Comparison of ENCODE assay signal across 8 cellular contexts in the genomic region with DNA sequence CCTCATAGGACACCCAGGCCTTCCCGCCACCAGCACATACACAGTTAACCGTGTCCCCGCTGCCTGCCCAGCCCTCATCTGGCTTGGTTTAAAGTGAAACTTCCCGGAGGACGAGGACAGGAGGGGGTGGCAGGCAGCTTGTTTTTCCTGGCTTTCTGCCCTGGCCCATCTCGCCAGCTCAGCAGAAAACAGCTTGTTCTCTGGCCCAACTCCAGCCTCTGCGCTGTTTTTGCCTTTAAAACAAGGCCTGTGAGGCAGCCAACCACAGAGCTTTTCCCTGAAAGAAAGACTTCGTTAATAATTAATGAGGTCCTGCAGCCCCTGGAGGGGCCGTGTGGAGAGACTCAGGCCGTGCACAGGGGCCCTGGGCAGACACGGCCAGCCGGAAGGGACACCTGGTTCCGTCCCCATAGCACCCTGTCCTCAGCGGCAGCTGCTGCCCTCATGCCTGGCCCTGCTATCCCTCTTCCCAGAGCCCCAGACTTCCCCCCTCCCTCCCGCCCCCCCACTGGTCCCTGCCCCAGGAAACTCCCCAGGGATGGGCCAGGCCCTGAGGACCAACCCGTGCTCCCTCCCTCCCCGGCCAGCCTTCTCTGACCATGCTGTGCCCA.
DNase-seq lines count a peak whose midpoint lies in the region; ATAC-seq, FAIRE-seq and TF ChIP-seq lines count a peak whose summit lies in the region.

No MANE protein-coding gene starts in this region.

- H3K9me3 Mint-ChIP-seq in activated T-helper 1 cell treated with anti-CD3 and anti-CD28 coated beads, Interleukin-12 subunit alpha, Interleukin-12 subunit beta, Interleukin-2, Interleukin-4 antibody, amounts not matched to agents 30 ng/mL and 10 ng/mL and 1 ng/mL, durations not matched to agents 14 hours and 24 hours and 36 hours, result no peaks in the 10 kb centered on the region

- CTCF ChIA-PET in HepG2 (lab: Yijun Ruan, JAX; ENCODE audit: low intra/inter-chr PET ratio, low total read pairs), result no interaction called here

- TF ChIP-seq EP300 in HepG2 (IDR thresholded peaks at IDR 0.05; ENCODE audit: low read depth in 2 of 2, low read length in 2 of 2) (0 out of 4 replicates have a peak, but pooled peaks of 1 of the 2 experiments have one; percentile 4), HepG2 (CRISPR knock-in tag; IDR thresholded peaks at IDR 0.05; ENCODE audit: borderline replicate concordance) (no peak)

- TF ChIP-seq RAD21 in HepG2 (CRISPR knock-in tag; IDR thresholded peaks at IDR 0.05), result peak; percentile 19; the same call in 1 of the 2 replicates

- H3K27ac Mint-ChIP-seq in activated T-helper 1 cell treated with anti-CD3 and anti-CD28 coated beads, Interleukin-12 subunit alpha, Interleukin-12 subunit beta, Interleukin-2, Interleukin-4 antibody, amounts not matched to agents 30 ng/mL and 10 ng/mL and 1 ng/mL, durations not matched to agents 14 hours and 24 hours and 36 hours, result no peak overlapping the region

- H3K79me2 ChIP-seq in HepG2 (ENCODE audit: insufficient read depth, low read length), result no peaks in the 10 kb centered on the region

- H3K4me2 ChIP-seq in HepG2 (ENCODE audit: low read depth, low read length), result peak overlapping the region; percentile 62

- H3K4me1 ChIP-seq in HepG2 (ENCODE audit: insufficient read depth, low read length) (peaks cover 60% of the 10 kb centered on the region), thyroid gland (peaks cover 38 to 66% of the 10 kb centered on the region in 2 donors)

- intact Hi-C loops in HepG2 (cut with micrococcal nuclease; ENCODE audit: unreplicated experiment) (loop anchor here (2.0 to 10.0 kb wide), 3 partner anchors 50 to 264 kb away; no protein-coding TSS in a partner anchor), thyroid gland (cut with DNase I) (no loop called here)
- intact Hi-C loops in activated T-helper 1 cell treated with anti-CD3 and anti-CD28 coated beads, Interleukin-12 subunit alpha, Interleukin-12 subunit beta, Interleukin-2, Interleukin-4 antibody, amounts not matched to agents 30 ng/mL and 10 ng/mL and 1 ng/mL, durations not matched to agents 14 hours and 24 hours and 36 hours (cut with micrococcal nuclease), result no loop called here

- peak; percentile 98 for FAIRE-seq in HepG2 (lab: Jason Lieb, UNC)

- H4K20me1 ChIP-seq in HepG2 (ENCODE audit: insufficient read depth, low read length), result no peaks in the 10 kb centered on the region

- H3K9ac ChIP-seq in HepG2 (ENCODE audit: insufficient read depth, low read depth, low read length), result no peak overlapping the region

- H3K27me3 Mint-ChIP-seq in activated T-helper 1 cell treated with anti-CD3 and anti-CD28 coated beads, Interleukin-12 subunit alpha, Interleukin-12 subunit beta, Interleukin-2, Interleukin-4 antibody, amounts not matched to agents 30 ng/mL and 10 ng/mL and 1 ng/mL, durations not matched to agents 14 hours and 24 hours and 36 hours (ENCODE audit: insufficient read depth), result no peaks in the 10 kb centered on the region

- peak overlapping the region; percentile 85 to 97 for H3K27ac ChIP-seq in coronary artery
- H3K27ac ChIP-seq in HepG2 (ENCODE audit: extremely low read length, insufficient read depth, low read length), result peak overlapping the region; percentile 78
- H3K27ac ChIP-seq in thyroid gland, result peak overlapping the region; percentile 89 to 97 (median 95)

- no peaks in the 10 kb centered on the region for H3K36me3 Mint-ChIP-seq in activated T-helper 1 cell treated with anti-CD3 and anti-CD28 coated beads, Interleukin-12 subunit alpha, Interleukin-12 subunit beta, Interleukin-2, Interleukin-4 antibody, amounts not matched to agents 30 ng/mL and 10 ng/mL and 1 ng/mL, durations not matched to agents 14 hours and 24 hours and 36 hours (ENCODE audit: low read depth)

- DNase-seq in DMS53 treated with DMSO at 0.1 percent for 48 hours (lab: John Stamatoyannopoulos, UW; ENCODE audit: unreplicated experiment) (peak; percentile 90), NCI-H446 treated with DMSO at 0.1 percent for 48 hours (lab: John Stamatoyannopoulos, UW) (peak; percentile 92), coronary artery (ENCODE audit: low spot score) (peak; percentile 96), HepG2 (ENCODE audit: low spot score) (peak; percentile 97), thyroid gland (peak; percentile 99 to 100), GM13977 (ENCODE audit: low spot score) (no peak)
- no peak for DNase-seq in activated T-helper 1 cell treated with anti-CD3 and anti-CD28 coated beads, Interleukin-12 subunit alpha, Interleukin-12 subunit beta, Interleukin-2, Interleukin-4 antibody, amounts not matched to agents 30 ng/mL and 10 ng/mL and 1 ng/mL, durations not matched to agents 14 hours and 24 hours and 36 hours (ENCODE audit: low spot score)

- no peaks in the 10 kb centered on the region for H3K4me1 Mint-ChIP-seq in activated T-helper 1 cell treated with anti-CD3 and anti-CD28 coated beads, Interleukin-12 subunit alpha, Interleukin-12 subunit beta, Interleukin-2, Interleukin-4 antibody, amounts not matched to agents 30 ng/mL and 10 ng/mL and 1 ng/mL, durations not matched to agents 14 hours and 24 hours and 36 hours (ENCODE audit: low read depth)

- H3K9me3 ChIP-seq in HepG2 (ENCODE audit: low read length) (no peaks in the 10 kb centered on the region), thyroid gland (no peaks in the 10 kb centered on the region)

- H3K4me3 Mint-ChIP-seq in activated T-helper 1 cell treated with anti-CD3 and anti-CD28 coated beads, Interleukin-12 subunit alpha, Interleukin-12 subunit beta, Interleukin-2, Interleukin-4 antibody, amounts not matched to agents 30 ng/mL and 10 ng/mL and 1 ng/mL, durations not matched to agents 14 hours and 24 hours and 36 hours, result no peak overlapping the region

- no TSS peak for BruUV-seq in HepG2 (replicated peaks; lab: Mats Ljungman, UMichigan)

- H3K36me3 ChIP-seq in HepG2 (replicated peaks in 1 of 2; ENCODE audit: control insufficient read depth in 1 of 2, insufficient read depth in 2 of 2, low read length in 2 of 2), result peaks cover 7 to 10% of the 10 kb centered on the region in 2 experiments; a peak in 3 of 5 replicates
- peaks cover 12 to 21% of the 10 kb centered on the region in 2 donors for H3K36me3 ChIP-seq in thyroid gland

- WGBS in HepG2 (ENCODE audit: low lambda C conversion rate), result 8% methylated on average over 11 of the region's 17 CpGs
- 0 to 6% methylated on average over 8 to 14 of the region's 17 CpGs for WGBS in thyroid gland, 2 donors

- H3K27me3 ChIP-seq in HepG2 (ENCODE audit: control insufficient read depth in 1 of 2, insufficient read depth in 2 of 2, low read length in 2 of 2) (no peaks in the 10 kb centered on the region), thyroid gland (no peaks in the 10 kb centered on the region)

- TF ChIP-seq POLR2A in HepG2 (IDR thresholded peaks at IDR 0.05; ENCODE audit: insufficient read depth in 1 of 2, low read depth in 2 of 2, low read length in 2 of 2) (no peak), thyroid gland (IDR thresholded peaks at IDR 0.05) (peak in 1 of 2 donors; percentile 44)

- peak; percentile 85 for ATAC-seq in HepG2
- no peak for ATAC-seq in GM19455 (IDR thresholded peaks at IDR 0.05; ENCODE audit: unreplicated experiment)

- POLR2A ChIA-PET in HepG2 (lab: Yijun Ruan, JAX), result interaction anchor here (0.6 to 1.8 kb wide), 8 partner anchors 15 to 646 kb away, joined by 3 to 23 read pairs (median 4); no protein-coding TSS in a partner anchor

- H3K4me3 ChIP-seq in coronary artery (peak overlapping the region; percentile 64), HepG2 (replicated peaks in 1 of 3; ENCODE audit: insufficient read depth in 1 of 3, low read depth in 2 of 3, low read length in 3 of 3) (peak overlapping the region; percentile 10 to 56 (median 27); a peak in 3 of 6 replicates), thyroid gland (replicated peaks in 1 of 3) (no peak overlapping the region)

- H2AFZ ChIP-seq in HepG2 (ENCODE audit: low read length), result no peak overlapping the region

- TF ChIP-seq CTCF in coronary artery (IDR thresholded peaks at IDR 0.05) (no peak), HepG2 (CRISPR knock-in tag; IDR thresholded peaks at IDR 0.05) (no peak), thyroid gland (IDR thresholded peaks at IDR 0.05) (no peak), GM13977 (IDR thresholded peaks at IDR 0.05; ENCODE audit: extremely low read depth, insufficient read depth, missing control alignments) (no peak)

- in situ Hi-C loops in HepG2 (cut with HindIII; ENCODE audit: extremely low pct_ligation_motif_present, low pct_unique_long_range_greater_than_20kb) (no loop called here), GM13977 (cut with MboI; ENCODE audit: low pct_unique_long_range_greater_than_20kb, low sequenced_read_pairs, unreplicated experiment) (no loop called here)

Comparison
In these comparisons a context has a peak if more than half of its experiments do, and no peak if none do; other contexts are left out.
1. DNase-seq: peak in DMS53 treated with DMSO at 0.1 percent for 48 hours (single experiment), NCI-H446 treated with DMSO at 0.1 percent for 48 hours (single experiment), coronary artery (single experiment), HepG2 (single experiment) and thyroid gland (2 of 2); none in GM13977 (single experiment) and activated T-helper 1 cell treated with anti-CD3 and anti-CD28 coated beads, Interleukin-12 subunit alpha, Interleukin-12 subunit beta, Interleukin-2, Interleukin-4 antibody, amounts not matched to agents 30 ng/mL and 10 ng/mL and 1 ng/mL, durations not matched to agents 14 hours and 24 hours and 36 hours (single experiment).
2. H3K4me3 ChIP-seq: peak in coronary artery (single experiment) and HepG2 (3 of 3); none in thyroid gland (0 of 3).
3. Peak in every context shown above with its lines, with median percentiles within 50 percentile points of each other: H3K27ac ChIP-seq.